10 cellular contexts compared by ENCODE assay signal in the genomic region with DNA sequence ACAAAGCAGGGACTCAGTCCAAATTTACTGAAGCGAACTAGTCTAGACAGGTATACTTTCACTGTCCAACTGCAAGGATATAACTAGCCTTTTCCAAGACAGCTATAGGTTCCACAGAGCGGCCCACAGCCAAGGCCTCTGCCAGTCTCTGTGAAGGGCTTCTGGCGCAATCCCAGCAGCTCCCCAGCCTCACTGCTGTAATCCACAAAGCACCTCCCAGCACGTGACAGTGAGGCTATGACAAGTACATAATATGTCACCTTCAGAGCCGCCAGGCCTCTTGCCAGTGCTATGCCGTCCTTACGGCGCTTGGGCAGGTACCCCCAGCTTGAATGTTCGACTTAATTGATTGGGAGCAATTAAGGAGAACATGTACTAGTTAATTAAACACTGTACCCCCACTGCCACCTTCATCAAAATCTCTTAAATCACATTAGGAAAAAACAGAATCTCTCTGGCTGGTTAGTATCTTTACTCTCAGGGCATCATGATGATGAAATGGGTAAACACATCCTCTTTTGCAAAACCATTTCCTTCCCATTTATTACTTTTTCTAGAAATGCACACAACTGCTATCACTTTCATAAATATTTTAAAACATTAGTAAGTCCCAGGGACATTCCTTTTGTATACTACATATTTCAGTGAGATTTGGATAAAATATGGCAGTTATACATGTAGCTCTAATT.
DNase-seq lines count a peak whose midpoint lies in the region; TF ChIP-seq lines count a peak whose summit lies in the region.
"Had no signal": no experiment of that assay in that cellular context is flagged by ENCODE, and none has a peak within 500 bp of the region (broad histone marks: within the 10 kb centered on the region; RNA-seq: fewer than 3 reads in every experiment).

No MANE protein-coding gene starts in this region.

- CTCF ChIA-PET in HEK293 (lab: Yijun Ruan, JAX), result no interaction called here

- no peak overlapping the region for H3K27ac Mint-ChIP-seq in osteocyte (ENCODE audit: unreplicated experiment)

- no peaks in the 10 kb centered on the region for H3K27me3 Mint-ChIP-seq in osteocyte (ENCODE audit: unreplicated experiment)

- peaks cover 38% of the 10 kb centered on the region for H3K4me1 Mint-ChIP-seq in osteocyte (ENCODE audit: unreplicated experiment)

- H3K27ac ChIP-seq in HEK293 (ENCODE audit: extremely low read depth, low read depth, low read length), result no peak overlapping the region
- H3K27ac ChIP-seq: parathyroid adenoma had no signal

- H3K9me3 Mint-ChIP-seq in osteocyte (ENCODE audit: unreplicated experiment), result no peaks in the 10 kb centered on the region

- POLR2A ChIA-PET in HEK293 (lab: Yijun Ruan, JAX), result no interaction called here

- H3K4me3 Mint-ChIP-seq in osteocyte (ENCODE audit: unreplicated experiment), result no peak overlapping the region

- DNase-seq in AG10803 (ENCODE audit: low read depth) (peak; percentile 73), UCSD-AML1 (lab: John Stamatoyannopoulos, UW; ENCODE audit: unreplicated experiment) (peak; percentile 51), iris pigment epithelial cell (ENCODE audit: low read depth) (peak; percentile 29), AG20443 (ENCODE audit: low spot score) (no peak), GM19240 (ENCODE audit: insufficient read length, low spot score) (no peak), kidney tubule cell (ENCODE audit: low spot score) (no peak), osteocyte (ENCODE audit: extremely low spot score, unreplicated experiment) (no peak)
- DNase-seq: NCI-H1930 had no signal

- peaks cover 10% of the 10 kb centered on the region; the same call in 1 of the 2 replicates for H3K4me1 ChIP-seq in HEK293 (ENCODE audit: control insufficient read depth, insufficient read depth, low read length)
- H3K4me1 ChIP-seq: parathyroid adenoma had no signal

- no peaks in the 10 kb centered on the region for H3K36me3 ChIP-seq in HEK293 (ENCODE audit: control insufficient read depth in 2 of 2, insufficient read depth in 1 of 2, low read length in 2 of 2)

- no peaks in the 10 kb centered on the region for H3K9me3 ChIP-seq in HEK293 (ENCODE audit: control insufficient read depth, insufficient read depth, low read depth, low read length)

- no peak overlapping the region for H3K4me3 ChIP-seq in AG10803 (ENCODE audit: low read length)
- no peak overlapping the region for H3K4me3 ChIP-seq in HEK293 (ENCODE audit: low read depth, low read length)

- no peaks in the 10 kb centered on the region for H3K36me3 Mint-ChIP-seq in osteocyte (ENCODE audit: unreplicated experiment)

- TF ChIP-seq CTCF in AG10803 (conservative IDR thresholded peaks at IDR 0.05; ENCODE audit: low read length) (no peak), HEK293 (tag by site-specific recombination; IDR thresholded peaks at IDR 0.05) (no peak), osteocyte (IDR thresholded peaks at IDR 0.05) (no peak)

TF ChIP-seq in HEK293, 187 proteins besides CTCF, POLR2A, EP300 and RAD21:
- TF ChIP-seq, protein P1, sequence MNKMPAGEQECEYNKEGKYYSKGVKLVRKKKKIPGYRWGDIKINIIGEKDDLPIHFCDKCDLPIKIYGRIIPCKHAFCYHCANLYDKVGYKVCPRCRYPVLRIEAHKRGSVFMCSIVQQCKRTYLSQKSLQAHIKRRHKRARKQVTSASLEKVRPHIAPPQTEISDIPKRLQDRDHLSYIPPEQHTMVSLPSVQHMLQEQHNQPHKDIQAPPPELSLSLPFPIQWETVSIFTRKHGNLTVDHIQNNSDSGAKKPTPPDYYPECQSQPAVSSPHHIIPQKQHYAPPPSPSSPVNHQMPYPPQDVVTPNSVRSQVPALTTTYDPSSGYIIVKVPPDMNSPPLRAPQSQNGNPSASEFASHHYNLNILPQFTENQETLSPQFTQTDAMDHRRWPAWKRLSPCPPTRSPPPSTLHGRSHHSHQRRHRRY (tag by site-specific recombination; IDR thresholded peaks at IDR 0.05), result no peak
- TF ChIP-seq ZNF514 (tag by site-specific recombination; IDR thresholded peaks at IDR 0.05) (no peak), HOXA7 (CRISPR knock-in tag; IDR thresholded peaks at IDR 0.05; ENCODE audit: borderline replicate concordance) (no peak), ZXDB (tag by site-specific recombination; IDR thresholded peaks at IDR 0.05) (no peak), ZNF48 (tag by site-specific recombination; IDR thresholded peaks at IDR 0.05) (no peak), ZNF785 (tag by site-specific recombination; IDR thresholded peaks at IDR 0.05) (no peak), ZNF549 (tag by site-specific recombination; IDR thresholded peaks at IDR 0.05) (no peak), ZNF658 (tag by site-specific recombination; IDR thresholded peaks at IDR 0.05) (no peak), ZNF16 (tag by site-specific recombination; IDR thresholded peaks at IDR 0.05; ENCODE audit: low read depth) (no peak), ZNF366 (tag by site-specific recombination; conservative IDR thresholded peaks at IDR 0.05) (0 out of 2 replicates have a peak, but pooled peaks have one; percentile 13), ZNF596 (tag by site-specific recombination; IDR thresholded peaks at IDR 0.05) (no peak), ZBTB48 (tag by site-specific recombination; IDR thresholded peaks at IDR 0.05) (no peak), ZSCAN16 (tag by site-specific recombination; IDR thresholded peaks at IDR 0.05) (no peak), GLIS1 (tag by site-specific recombination; IDR thresholded peaks at IDR 0.05) (0 out of 2 replicates have a peak, but pooled peaks have one; percentile 21), RBAK (tag by site-specific recombination; IDR thresholded peaks at IDR 0.05) (no peak), ZNF24 (tag by site-specific recombination; IDR thresholded peaks at IDR 0.05) (no peak)
- TF ChIP-seq, protein P2, sequence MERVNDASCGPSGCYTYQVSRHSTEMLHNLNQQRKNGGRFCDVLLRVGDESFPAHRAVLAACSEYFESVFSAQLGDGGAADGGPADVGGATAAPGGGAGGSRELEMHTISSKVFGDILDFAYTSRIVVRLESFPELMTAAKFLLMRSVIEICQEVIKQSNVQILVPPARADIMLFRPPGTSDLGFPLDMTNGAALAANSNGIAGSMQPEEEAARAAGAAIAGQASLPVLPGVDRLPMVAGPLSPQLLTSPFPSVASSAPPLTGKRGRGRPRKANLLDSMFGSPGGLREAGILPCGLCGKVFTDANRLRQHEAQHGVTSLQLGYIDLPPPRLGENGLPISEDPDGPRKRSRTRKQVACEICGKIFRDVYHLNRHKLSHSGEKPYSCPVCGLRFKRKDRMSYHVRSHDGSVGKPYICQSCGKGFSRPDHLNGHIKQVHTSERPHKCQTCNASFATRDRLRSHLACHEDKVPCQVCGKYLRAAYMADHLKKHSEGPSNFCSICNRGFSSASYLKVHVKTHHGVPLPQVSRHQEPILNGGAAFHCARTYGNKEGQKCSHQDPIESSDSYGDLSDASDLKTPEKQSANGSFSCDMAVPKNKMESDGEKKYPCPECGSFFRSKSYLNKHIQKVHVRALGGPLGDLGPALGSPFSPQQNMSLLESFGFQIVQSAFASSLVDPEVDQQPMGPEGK (tag by site-specific recombination; IDR thresholded peaks at IDR 0.05), result peak; percentile 56
- TF ChIP-seq, protein P3, sequence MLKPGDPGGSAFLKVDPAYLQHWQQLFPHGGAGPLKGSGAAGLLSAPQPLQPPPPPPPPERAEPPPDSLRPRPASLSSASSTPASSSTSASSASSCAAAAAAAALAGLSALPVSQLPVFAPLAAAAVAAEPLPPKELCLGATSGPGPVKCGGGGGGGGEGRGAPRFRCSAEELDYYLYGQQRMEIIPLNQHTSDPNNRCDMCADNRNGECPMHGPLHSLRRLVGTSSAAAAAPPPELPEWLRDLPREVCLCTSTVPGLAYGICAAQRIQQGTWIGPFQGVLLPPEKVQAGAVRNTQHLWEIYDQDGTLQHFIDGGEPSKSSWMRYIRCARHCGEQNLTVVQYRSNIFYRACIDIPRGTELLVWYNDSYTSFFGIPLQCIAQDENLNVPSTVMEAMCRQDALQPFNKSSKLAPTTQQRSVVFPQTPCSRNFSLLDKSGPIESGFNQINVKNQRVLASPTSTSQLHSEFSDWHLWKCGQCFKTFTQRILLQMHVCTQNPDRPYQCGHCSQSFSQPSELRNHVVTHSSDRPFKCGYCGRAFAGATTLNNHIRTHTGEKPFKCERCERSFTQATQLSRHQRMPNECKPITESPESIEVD (tag by site-specific recombination; IDR thresholded peaks at IDR 0.05), result peak; percentile 32; the same call in 1 of the 2 replicates
- TF ChIP-seq, protein P4, sequence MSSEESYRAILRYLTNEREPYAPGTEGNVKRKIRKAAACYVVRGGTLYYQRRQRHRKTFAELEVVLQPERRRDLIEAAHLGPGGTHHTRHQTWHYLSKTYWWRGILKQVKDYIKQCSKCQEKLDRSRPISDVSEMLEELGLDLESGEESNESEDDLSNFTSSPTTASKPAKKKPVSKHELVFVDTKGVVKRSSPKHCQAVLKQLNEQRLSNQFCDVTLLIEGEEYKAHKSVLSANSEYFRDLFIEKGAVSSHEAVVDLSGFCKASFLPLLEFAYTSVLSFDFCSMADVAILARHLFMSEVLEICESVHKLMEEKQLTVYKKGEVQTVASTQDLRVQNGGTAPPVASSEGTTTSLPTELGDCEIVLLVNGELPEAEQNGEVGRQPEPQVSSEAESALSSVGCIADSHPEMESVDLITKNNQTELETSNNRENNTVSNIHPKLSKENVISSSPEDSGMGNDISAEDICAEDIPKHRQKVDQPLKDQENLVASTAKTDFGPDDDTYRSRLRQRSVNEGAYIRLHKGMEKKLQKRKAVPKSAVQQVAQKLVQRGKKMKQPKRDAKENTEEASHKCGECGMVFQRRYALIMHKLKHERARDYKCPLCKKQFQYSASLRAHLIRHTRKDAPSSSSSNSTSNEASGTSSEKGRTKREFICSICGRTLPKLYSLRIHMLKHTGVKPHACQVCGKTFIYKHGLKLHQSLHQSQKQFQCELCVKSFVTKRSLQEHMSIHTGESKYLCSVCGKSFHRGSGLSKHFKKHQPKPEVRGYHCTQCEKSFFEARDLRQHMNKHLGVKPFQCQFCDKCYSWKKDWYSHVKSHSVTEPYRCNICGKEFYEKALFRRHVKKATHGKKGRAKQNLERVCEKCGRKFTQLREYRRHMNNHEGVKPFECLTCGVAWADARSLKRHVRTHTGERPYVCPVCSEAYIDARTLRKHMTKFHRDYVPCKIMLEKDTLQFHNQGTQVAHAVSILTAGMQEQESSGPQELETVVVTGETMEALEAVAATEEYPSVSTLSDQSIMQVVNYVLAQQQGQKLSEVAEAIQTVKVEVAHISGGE (tag by site-specific recombination; conservative IDR thresholded peaks at IDR 0.05; ENCODE audit: low read depth), result no peak

Comparison
In these comparisons a context has a peak if more than half of its experiments do, and no peak if none do; other contexts are left out.
1. DNase-seq: peak in AG10803 (single experiment), UCSD-AML1 (single experiment) and iris pigment epithelial cell (single experiment); none in AG20443 (single experiment), GM19240 (single experiment), kidney tubule cell (single experiment) and osteocyte (single experiment).